In genomic region chr1:6010554-6010953, GRCh38 we compare ENCODE assay signal across 8 cellular contexts.
"Had no signal": no experiment of that assay in that cellular context is flagged by ENCODE, and none has a peak within 500 bp of the region (broad histone marks: within the 10 kb centered on the region; RNA-seq: fewer than 3 reads in every experiment).

No MANE protein-coding gene starts in this region.

- H3K27me3 Mint-ChIP-seq: activated naive CD8-positive, alpha-beta T cell treated with anti-CD3 and anti-CD28 coated beads, Interleukin-2, amount 10 ng/mL, durations not matched to agents 7 days and 5 days; activated T-cell treated with anti-CD3 and anti-CD28 coated beads, Interleukin-2, amount 50 U/mL, for 24 hours had no signal

- H3K9me3 Mint-ChIP-seq: activated naive CD8-positive, alpha-beta T cell treated with anti-CD3 and anti-CD28 coated beads, Interleukin-2, amount 10 ng/mL, durations not matched to agents 7 days and 5 days; activated T-cell treated with anti-CD3 and anti-CD28 coated beads, Interleukin-2, amount 50 U/mL, for 24 hours had no signal

- H3K4me3 Mint-ChIP-seq: activated naive CD8-positive, alpha-beta T cell treated with anti-CD3 and anti-CD28 coated beads, Interleukin-2, amount 10 ng/mL, durations not matched to agents 7 days and 5 days; activated T-cell treated with anti-CD3 and anti-CD28 coated beads, Interleukin-2, amount 50 U/mL, for 24 hours had no signal

- DNase-seq: activated CD4-positive, alpha-beta T cell treated with anti-CD3 and anti-CD28 coated beads, Interleukin-2, amount 50 U/mL, for 4 hours; activated gamma-delta T cell; activated naive CD8-positive, alpha-beta T cell treated with anti-CD3 and anti-CD28 coated beads, Interleukin-2, amount 10 ng/mL, durations not matched to agents 7 days and 5 days; activated T-cell treated with anti-CD3 and anti-CD28 coated beads, Interleukin-2, amount 50 U/mL, for 24 hours; anterior cingulate cortex; hypothalamus; ovary; stimulated activated CD4-positive, alpha-beta T cell treated with anti-CD3 and anti-CD28 coated beads, Interleukin-4, amount 100 ng/mL, for 4 hours had no signal

- H3K27ac Mint-ChIP-seq: activated naive CD8-positive, alpha-beta T cell treated with anti-CD3 and anti-CD28 coated beads, Interleukin-2, amount 10 ng/mL, durations not matched to agents 7 days and 5 days had no signal
